22 cellular contexts compared by ENCODE assay signal in genomic region chr16:576823-577201, GRCh38. TPM values are rescaled to one million over a fixed set of nuclear protein-coding genes. Genes with fewer than 3 reads are reported as not detected.
DNase-seq lines count a peak whose midpoint lies in the region; ATAC-seq, FAIRE-seq and TF ChIP-seq lines count a peak whose summit lies in the region.
"Had no signal": no experiment of that assay in that cellular context is flagged by ENCODE, and none has a peak within 500 bp of the region (broad histone marks: within the 10 kb centered on the region; RNA-seq: fewer than 3 reads in every experiment).

No MANE protein-coding gene starts in this region.

- H3K9me3 Mint-ChIP-seq in progenitor cell of endocrine pancreas (ENCODE audit: low read depth), result no peaks in the 10 kb centered on the region

- FAIRE-seq in GM19239 (lab: Jason Lieb, UNC), result no peak

- H3K4me3 ChIP-seq in astrocyte of the spinal cord (ENCODE audit: low read depth, low read length) (no peak overlapping the region), upper lobe of right lung (no peak overlapping the region)
- no peak overlapping the region for H3K4me3 ChIP-seq in effector memory CD4-positive, alpha-beta T cell (ENCODE audit: insufficient read depth, low read depth, low read length, poor library complexity, severe bottlenecking)
- H3K4me3 ChIP-seq: breast epithelium, heart right ventricle had no signal

- no peak overlapping the region for H3K4me3 Mint-ChIP-seq in progenitor cell of endocrine pancreas (ENCODE audit: low read depth)

- intact Hi-C loops in upper lobe of right lung (cut with DNase I), result no loop called here

- TF ChIP-seq CTCF in astrocyte of the spinal cord (IDR thresholded peaks at IDR 0.05; ENCODE audit: low read depth, low read length) (peak; percentile 12), progenitor cell of endocrine pancreas (IDR thresholded peaks at IDR 0.05; ENCODE audit: unreplicated experiment) (peak; percentile 42), upper lobe of right lung (IDR thresholded peaks at IDR 0.05) (no peak)

- DNase-seq in NCI-H82 (lab: John Stamatoyannopoulos, UW) (peak; percentile 62), NCI-H82 treated with DMSO at 0.1 percent for 48 hours (lab: John Stamatoyannopoulos, UW; ENCODE audit: unreplicated experiment) (no peak), astrocyte of the spinal cord (ENCODE audit: low read depth, low spot score) (no peak), progenitor cell of endocrine pancreas (ENCODE audit: low spot score, unreplicated experiment) (no peak), upper lobe of right lung (no peak), GM19239 (ENCODE audit: insufficient read length, low spot score) (no peak)
- no peak for DNase-seq in effector memory CD4-positive, alpha-beta T cell
- DNase-seq: activated CD4-positive, CD25-positive, alpha-beta regulatory T cell treated with anti-CD3 and anti-CD28 coated beads, Interleukin-2, amount 50 U/mL, for 72 hours; C1 segment of cervical spinal cord; heart right ventricle; NCI-H1105; NCI-H2081; NCI-H446; T1000 had no signal

- H3K36me3 ChIP-seq in KOPT-K1 (ENCODE audit: insufficient read depth, low read length), result peaks cover 30% of the 10 kb centered on the region; the same call in 1 of the 2 replicates
- H3K36me3 ChIP-seq in effector memory CD4-positive, alpha-beta T cell (ENCODE audit: control insufficient read depth, insufficient read depth, low read length), result peaks cover 6% of the 10 kb centered on the region
- H3K36me3 ChIP-seq in upper lobe of right lung, result peaks cover 16% of the 10 kb centered on the region
- H3K36me3 ChIP-seq: breast epithelium had no signal

- H3K9me3 ChIP-seq in KOPT-K1 (ENCODE audit: insufficient read depth, low read length, poor library complexity, severe bottlenecking), result no peaks in the 10 kb centered on the region
- H3K9me3 ChIP-seq in effector memory CD4-positive, alpha-beta T cell (ENCODE audit: control insufficient read depth, low read length), result no peaks in the 10 kb centered on the region
- H3K9me3 ChIP-seq in upper lobe of right lung, result no peaks in the 10 kb centered on the region
- H3K9me3 ChIP-seq: breast epithelium, heart right ventricle had no signal

- H3K4me1 Mint-ChIP-seq in progenitor cell of endocrine pancreas (ENCODE audit: low read depth), result peaks cover 2% of the 10 kb centered on the region

- H3K27me3 Mint-ChIP-seq in progenitor cell of endocrine pancreas, result no peaks in the 10 kb centered on the region

- no peak for ATAC-seq in upper lobe of right lung
- ATAC-seq: heart right ventricle had no signal

- H3K4me1 ChIP-seq in effector memory CD4-positive, alpha-beta T cell (ENCODE audit: control insufficient read depth, insufficient read depth, low read length, poor library complexity, severe bottlenecking), result no peaks in the 10 kb centered on the region
- no peaks in the 10 kb centered on the region for H3K4me1 ChIP-seq in upper lobe of right lung
- H3K4me1 ChIP-seq: breast epithelium had no signal

- no peaks in the 10 kb centered on the region for H3K27me3 ChIP-seq in effector memory CD4-positive, alpha-beta T cell (replicated peaks; ENCODE audit: control insufficient read depth, insufficient read depth, low read length, poor library complexity, severe bottlenecking)
- no peaks in the 10 kb centered on the region for H3K27me3 ChIP-seq in upper lobe of right lung
- H3K27me3 ChIP-seq: breast epithelium, heart right ventricle had no signal

- peak overlapping the region; percentile 62 for H3K27ac ChIP-seq in KOPT-K1 (ENCODE audit: low read depth, low read length, poor library complexity, severe bottlenecking)
- no peak overlapping the region for H3K27ac ChIP-seq in effector memory CD4-positive, alpha-beta T cell (ENCODE audit: insufficient read depth, low read length, poor library complexity, severe bottlenecking)
- H3K27ac ChIP-seq in upper lobe of right lung, result no peak overlapping the region
- H3K27ac ChIP-seq: 22Rv1, breast epithelium, heart right ventricle, KMS-11 had no signal

- H3K36me3 Mint-ChIP-seq in progenitor cell of endocrine pancreas (ENCODE audit: insufficient read depth), result peaks cover 3% of the 10 kb centered on the region

- in situ Hi-C loops in astrocyte of the spinal cord (cut with HindIII; ENCODE audit: low sequenced_read_pairs), result no loop called here

- H3K27ac Mint-ChIP-seq in progenitor cell of endocrine pancreas, result no peak overlapping the region

RNA-seq across cellular contexts. Expression of gene PIGQ, which starts 7.0 kb away (rescaled TPM):
- total RNA-seq in progenitor cell of endocrine pancreas (109 TPM in 2 replicates), upper lobe of right lung (59.4 TPM)

RNA-seq across cellular contexts. Expression of gene NHLRC4, which starts 10.0 kb away (rescaled TPM):
- total RNA-seq in progenitor cell of endocrine pancreas (0.51 and 1.4 TPM in 2 replicates), upper lobe of right lung (0.98 TPM)

RNA-seq across cellular contexts. Expression of gene RAB40C, which starts 13.1 kb away (rescaled TPM):
- total RNA-seq in progenitor cell of endocrine pancreas (29.0 and 30.6 TPM in 2 replicates), upper lobe of right lung (47.6 TPM)

RNA-seq across cellular contexts. Expression of gene PRR35, which starts 16.6 kb away (rescaled TPM):
- total RNA-seq in progenitor cell of endocrine pancreas, result not detected in 2 replicates
- not detected for total RNA-seq in upper lobe of right lung
- total RNA-seq: breast epithelium, heart right ventricle, lower leg skin, mucosa of gallbladder, subcutaneous adipose tissue, urinary bladder had no signal

RNA-seq across cellular contexts. Expression of gene CAPN15, which starts 49.3 kb away (rescaled TPM):
- total RNA-seq in progenitor cell of endocrine pancreas (53.9 and 57.4 TPM in 2 replicates), upper lobe of right lung (45.2 TPM)
